ENCODE assay signal across 1 cellular context in the genomic region with DNA sequence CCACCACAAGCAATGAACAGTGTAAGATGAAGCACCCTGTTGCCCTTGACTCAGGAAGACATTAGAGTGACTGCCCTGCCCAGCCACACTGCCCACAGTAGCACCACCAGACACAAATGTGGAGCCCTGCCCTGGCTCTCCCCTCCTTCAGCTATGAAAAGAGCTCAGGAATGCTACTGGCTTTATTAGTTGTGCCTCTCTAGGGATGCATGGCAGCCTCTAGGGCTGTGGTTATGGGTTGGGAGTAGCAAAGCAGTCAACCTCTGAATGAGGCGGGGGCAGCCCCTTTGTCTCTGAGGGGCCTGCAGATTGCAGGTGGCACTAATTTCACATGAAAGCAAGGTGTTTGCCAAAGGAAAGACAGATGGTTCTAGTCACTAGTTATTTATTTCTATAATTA.
TF ChIP-seq lines count a peak whose summit lies in the region.

No MANE protein-coding gene starts in this region.

TF ChIP-seq in GM23338, 12 proteins besides CTCF, POLR2A, EP300 and RAD21 (continued from another document):
- TF ChIP-seq, protein P1, sequence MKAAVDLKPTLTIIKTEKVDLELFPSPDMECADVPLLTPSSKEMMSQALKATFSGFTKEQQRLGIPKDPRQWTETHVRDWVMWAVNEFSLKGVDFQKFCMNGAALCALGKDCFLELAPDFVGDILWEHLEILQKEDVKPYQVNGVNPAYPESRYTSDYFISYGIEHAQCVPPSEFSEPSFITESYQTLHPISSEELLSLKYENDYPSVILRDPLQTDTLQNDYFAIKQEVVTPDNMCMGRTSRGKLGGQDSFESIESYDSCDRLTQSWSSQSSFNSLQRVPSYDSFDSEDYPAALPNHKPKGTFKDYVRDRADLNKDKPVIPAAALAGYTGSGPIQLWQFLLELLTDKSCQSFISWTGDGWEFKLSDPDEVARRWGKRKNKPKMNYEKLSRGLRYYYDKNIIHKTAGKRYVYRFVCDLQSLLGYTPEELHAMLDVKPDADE (IDR thresholded peaks at IDR 0.05), result no peak
- TF ChIP-seq ZNF114 (CRISPR knock-in tag; IDR thresholded peaks at IDR 0.05) (no peak), CREB1 (CRISPR knock-in tag; IDR thresholded peaks at IDR 0.05; ENCODE audit: low read depth) (no peak), ZNF331 (CRISPR knock-in tag; IDR thresholded peaks at IDR 0.05; ENCODE audit: low read depth) (no peak)
- TF ChIP-seq, protein P2, sequence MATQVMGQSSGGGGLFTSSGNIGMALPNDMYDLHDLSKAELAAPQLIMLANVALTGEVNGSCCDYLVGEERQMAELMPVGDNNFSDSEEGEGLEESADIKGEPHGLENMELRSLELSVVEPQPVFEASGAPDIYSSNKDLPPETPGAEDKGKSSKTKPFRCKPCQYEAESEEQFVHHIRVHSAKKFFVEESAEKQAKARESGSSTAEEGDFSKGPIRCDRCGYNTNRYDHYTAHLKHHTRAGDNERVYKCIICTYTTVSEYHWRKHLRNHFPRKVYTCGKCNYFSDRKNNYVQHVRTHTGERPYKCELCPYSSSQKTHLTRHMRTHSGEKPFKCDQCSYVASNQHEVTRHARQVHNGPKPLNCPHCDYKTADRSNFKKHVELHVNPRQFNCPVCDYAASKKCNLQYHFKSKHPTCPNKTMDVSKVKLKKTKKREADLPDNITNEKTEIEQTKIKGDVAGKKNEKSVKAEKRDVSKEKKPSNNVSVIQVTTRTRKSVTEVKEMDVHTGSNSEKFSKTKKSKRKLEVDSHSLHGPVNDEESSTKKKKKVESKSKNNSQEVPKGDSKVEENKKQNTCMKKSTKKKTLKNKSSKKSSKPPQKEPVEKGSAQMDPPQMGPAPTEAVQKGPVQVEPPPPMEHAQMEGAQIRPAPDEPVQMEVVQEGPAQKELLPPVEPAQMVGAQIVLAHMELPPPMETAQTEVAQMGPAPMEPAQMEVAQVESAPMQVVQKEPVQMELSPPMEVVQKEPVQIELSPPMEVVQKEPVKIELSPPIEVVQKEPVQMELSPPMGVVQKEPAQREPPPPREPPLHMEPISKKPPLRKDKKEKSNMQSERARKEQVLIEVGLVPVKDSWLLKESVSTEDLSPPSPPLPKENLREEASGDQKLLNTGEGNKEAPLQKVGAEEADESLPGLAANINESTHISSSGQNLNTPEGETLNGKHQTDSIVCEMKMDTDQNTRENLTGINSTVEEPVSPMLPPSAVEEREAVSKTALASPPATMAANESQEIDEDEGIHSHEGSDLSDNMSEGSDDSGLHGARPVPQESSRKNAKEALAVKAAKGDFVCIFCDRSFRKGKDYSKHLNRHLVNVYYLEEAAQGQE (IDR thresholded peaks at IDR 0.05; ENCODE audit: unreplicated experiment), result no peak
